ENCODE assay signal across 19 cellular contexts in genomic region chr5:74464512-74465209, GRCh38.
DNase-seq lines count a peak whose midpoint lies in the region; ATAC-seq and TF ChIP-seq lines count a peak whose summit lies in the region.
"Had no signal": no experiment of that assay in that cellular context is flagged by ENCODE, and none has a peak within 500 bp of the region (broad histone marks: within the 10 kb centered on the region; RNA-seq: fewer than 3 reads in every experiment).

No MANE protein-coding gene starts in this region.

- no peak overlapping the region for H3K4me3 ChIP-seq in fibroblast of mammary gland (ENCODE audit: control insufficient read depth, low read depth, low read length)
- H3K4me3 ChIP-seq in PC-9: no peak overlapping the region
- H3K4me3 ChIP-seq: right lobe of liver, tibial nerve had no signal

- TF ChIP-seq CTCF in fibroblast of mammary gland (conservative IDR thresholded peaks at IDR 0.05; ENCODE audit: control insufficient read depth, insufficient read depth, low read depth, low read length) (no peak), omental fat pad (IDR thresholded peaks at IDR 0.05) (no peak), PC-9 (conservative IDR thresholded peaks at IDR 0.05) (no peak)

- no peaks in the 10 kb centered on the region for H3K27me3 ChIP-seq in PC-9 (ENCODE audit: insufficient read depth, low read depth)
- H3K27me3 ChIP-seq: right lobe of liver, tibial nerve had no signal

- intact Hi-C loops in PC-9 (cut with micrococcal nuclease; ENCODE audit: unreplicated experiment) (no loop called here), posterior cingulate gyrus (cut with DNase I) (no loop called here)

- no peaks in the 10 kb centered on the region for H3K79me2 ChIP-seq in PC-9 (ENCODE audit: low read depth)

- no peaks in the 10 kb centered on the region for H3K4me1 ChIP-seq in PC-9 (replicated peaks; ENCODE audit: insufficient read depth)
- H3K4me1 ChIP-seq: right lobe of liver, tibial nerve had no signal

- no TSS peak for BruUV-seq in PC-9 (replicated peaks; lab: Mats Ljungman, UMichigan)

- no peak overlapping the region for H3K4me2 ChIP-seq in PC-9

- H3K27ac ChIP-seq in PC-9: no peak overlapping the region
- H3K27ac ChIP-seq: 22Rv1, epithelial cell of prostate, right lobe of liver, tibial nerve had no signal

- POLR2A ChIA-PET in PC-9 (lab: Charles Lee; ENCODE audit: unreplicated experiment): interaction anchor here (0.6 kb wide), 1 partner anchor 28 kb away, joined by 5 read pairs; no protein-coding TSS in a partner anchor

- H3K36me3 ChIP-seq in PC-9 (ENCODE audit: low read depth): no peaks in the 10 kb centered on the region
- H3K36me3 ChIP-seq: right lobe of liver, tibial nerve had no signal

- no peaks in the 10 kb centered on the region for H3F3A ChIP-seq in PC-9 (ENCODE audit: insufficient read depth, low read depth)

- H2AFZ ChIP-seq in PC-9: no peak overlapping the region

- DNase-seq in NCI-H2171 treated with DMSO at 0.1 percent for 48 hours (lab: John Stamatoyannopoulos, UW): peak; percentile 48
- DNase-seq in NCI-H2171 (lab: John Stamatoyannopoulos, UW): no peak
- DNase-seq in RPMI8226: peak; percentile 48
- peak; percentile 35 for DNase-seq in fibroblast of mammary gland (ENCODE audit: low read depth)
- DNase-seq in omental fat pad (ENCODE audit: low spot score): no peak
- DNase-seq in COLO668 (lab: John Stamatoyannopoulos, UW; ENCODE audit: unreplicated experiment): no peak
- no peak for DNase-seq in PC-9
- DNase-seq in posterior cingulate gyrus: no peak
- DNase-seq: activated CD4-positive, alpha-beta T cell treated with anti-CD3 and anti-CD28 coated beads for 36 hours; CD4-positive, CD25-positive, alpha-beta regulatory T cell; cerebellar nuclear complex; hippocampal formation; right lobe of liver; stimulated activated CD4-positive, alpha-beta T cell treated with anti-CD3 and anti-CD28 coated beads, Interleukin-2, amount 100 ng/mL, for 48 hours; T-helper 17 cell had no signal

- H3K9me3 ChIP-seq in PC-9 (ENCODE audit: insufficient read depth, low read depth): peaks cover 4% of the 10 kb centered on the region; the same call in 1 of the 2 replicates
- H3K9me3 ChIP-seq: right lobe of liver, tibial nerve had no signal

- no peaks in the 10 kb centered on the region for H3K9me2 ChIP-seq in PC-9 (ENCODE audit: insufficient read depth)

- no peaks in the 10 kb centered on the region for H4K20me1 ChIP-seq in PC-9 (ENCODE audit: insufficient read depth)

- peak; percentile 88 for ATAC-seq in omental fat pad (ENCODE audit: low FRiP score)
- ATAC-seq: activated CD4-positive, alpha-beta T cell treated with anti-CD3 and anti-CD28 coated beads for 36 hours; activated naive CD4-positive, alpha-beta T cell treated with anti-CD3 and anti-CD28 coated beads, Interleukin-2, amount 50 U/mL, for 72 hours; T-helper 17 cell had no signal

- CTCF ChIA-PET in PC-9 (lab: Charles Lee): interaction anchor here (0.7 kb wide), 2 partner anchors 76 to 478 kb away, joined by 3 to 5 read pairs; no protein-coding TSS in a partner anchor

Comparison
In these comparisons a context has a peak if more than half of its experiments do, and no peak if none do; other contexts are left out.
1. DNase-seq: peak in NCI-H2171 treated with DMSO at 0.1 percent for 48 hours (single experiment), RPMI8226 (single experiment) and fibroblast of mammary gland (single experiment); none in NCI-H2171 (single experiment), omental fat pad (single experiment), COLO668 (single experiment), PC-9 (0 of 2) and posterior cingulate gyrus (0 of 10).